13 cellular contexts compared by ENCODE assay signal in genomic region chr22:44413211-44413610, GRCh38.
DNase-seq lines count a peak whose midpoint lies in the region; ATAC-seq and TF ChIP-seq lines count a peak whose summit lies in the region.
"Had no signal": no experiment of that assay in that cellular context is flagged by ENCODE, and none has a peak within 500 bp of the region (broad histone marks: within the 10 kb centered on the region; RNA-seq: fewer than 3 reads in every experiment).

No MANE protein-coding gene starts in this region.

- H3K4me3 ChIP-seq in endodermal cell (ENCODE audit: low read length) (no peak overlapping the region), spleen (no peak overlapping the region), BE2C (ENCODE audit: low read depth, low read length) (no peak overlapping the region)
- H3K4me3 ChIP-seq: BLaER1 had no signal

- no peaks in the 10 kb centered on the region for H3K27me3 Mint-ChIP-seq in endodermal cell (ENCODE audit: insufficient read depth)
- peaks cover 8% of the 10 kb centered on the region for H3K27me3 Mint-ChIP-seq in nephron (ENCODE audit: low read depth)

- TF ChIP-seq CTCF in endodermal cell (conservative IDR thresholded peaks at IDR 0.05) (no peak), nephron (IDR thresholded peaks at IDR 0.05; ENCODE audit: unreplicated experiment in 3 of 3) (no peak), spleen (IDR thresholded peaks at IDR 0.05 in 8 of 11, conservative IDR thresholded peaks at IDR 0.05 in 3 of 11) (no peak), BE2C (IDR thresholded peaks at IDR 0.05; ENCODE audit: low read depth, low read length) (no peak)

- H3K9me3 Mint-ChIP-seq in endodermal cell (no peaks in the 10 kb centered on the region), nephron (peaks cover 6% of the 10 kb centered on the region)

- H3K9ac ChIP-seq in endodermal cell (ENCODE audit: extremely low read depth, low read length, poor library complexity, severe bottlenecking), result no peak overlapping the region
- H3K9ac ChIP-seq: BLaER1 had no signal

- intact Hi-C loops in spleen (cut with DNase I; ENCODE audit: low total_unique reads), result no loop called here

- H3K4me1 Mint-ChIP-seq in endodermal cell (peaks cover 6% of the 10 kb centered on the region), nephron (peaks cover 35% of the 10 kb centered on the region)
- H3K4me1 Mint-ChIP-seq: CD8-positive, alpha-beta memory T cell had no signal

- H3K27ac Mint-ChIP-seq in endodermal cell (no peak overlapping the region), nephron (peak overlapping the region in 2 of 3 experiments; percentile 39 to 64)

- no peaks in the 10 kb centered on the region for H3K36me3 ChIP-seq in endodermal cell (ENCODE audit: control insufficient read depth, insufficient read depth, low read length)
- H3K36me3 ChIP-seq in spleen, result no peaks in the 10 kb centered on the region
- H3K36me3 ChIP-seq in BE2C, result no peaks in the 10 kb centered on the region
- H3K36me3 ChIP-seq: BLaER1 had no signal

- H3K27me3 ChIP-seq in endodermal cell (ENCODE audit: control insufficient read depth, insufficient read depth, low read length, poor library complexity, severe bottlenecking) (no peaks in the 10 kb centered on the region), spleen (replicated peaks in 1 of 7) (peaks cover 0 to 35% (median 0%) of the 10 kb centered on the region in 7 donors), BE2C (peaks cover 21% of the 10 kb centered on the region)
- H3K27me3 ChIP-seq: BLaER1 had no signal

- H3K27ac ChIP-seq in endodermal cell (ENCODE audit: low read depth, low read length) (no peak overlapping the region), spleen (no peak overlapping the region)
- H3K27ac ChIP-seq: 22Rv1, BLaER1 had no signal

- H3K36me3 Mint-ChIP-seq in endodermal cell (ENCODE audit: low read depth), result no peaks in the 10 kb centered on the region
- no peaks in the 10 kb centered on the region for H3K36me3 Mint-ChIP-seq in nephron (ENCODE audit: low read depth)
- H3K36me3 Mint-ChIP-seq: CD8-positive, alpha-beta memory T cell had no signal

- no peak for TF ChIP-seq POLR2A in spleen (IDR thresholded peaks at IDR 0.05)

- peak; percentile 20 for DNase-seq in DMS53 (lab: John Stamatoyannopoulos, UW)
- no peak for DNase-seq in DMS53 treated with DMSO at 0.1 percent for 48 hours (lab: John Stamatoyannopoulos, UW; ENCODE audit: unreplicated experiment)
- peak; percentile 11 for DNase-seq in endodermal cell
- peak; percentile 25 for DNase-seq in spleen
- DNase-seq in NCI-H1105 (lab: John Stamatoyannopoulos, UW), result no peak
- no peak for DNase-seq in BE2C
- DNase-seq: Caco-2 had no signal

- WGBS in endodermal cell (ENCODE audit: insufficient coverage in 1 of 2, insufficient read length in 1 of 2), 2 experiments, result 93 to 94% methylated on average over 11 of the region's 11 CpGs
- 85 to 89% (median 88%) methylated on average over 11 of the region's 11 CpGs for WGBS in spleen, 5 donors

- H3K4me3 Mint-ChIP-seq in endodermal cell, result no peak overlapping the region
- H3K4me3 Mint-ChIP-seq in nephron, result peak overlapping the region in 1 of 3 experiments; percentile 10
- H3K4me3 Mint-ChIP-seq: CD8-positive, alpha-beta memory T cell had no signal

- ATAC-seq in HG02642 (IDR thresholded peaks at IDR 0.05; ENCODE audit: poor library complexity, unreplicated experiment), result no peak
- ATAC-seq: HCT116 had no signal

- H3K9me3 ChIP-seq in endodermal cell (ENCODE audit: control insufficient read depth, low read length) (no peaks in the 10 kb centered on the region), spleen (peaks cover 0 to 16% (median 5%) of the 10 kb centered on the region in 8 donors), BE2C (no peaks in the 10 kb centered on the region)

- no peaks in the 10 kb centered on the region for H3K4me1 ChIP-seq in endodermal cell (ENCODE audit: control insufficient read depth, insufficient read depth, low read length)
- H3K4me1 ChIP-seq in spleen, result no peaks in the 10 kb centered on the region
- no peaks in the 10 kb centered on the region for H3K4me1 ChIP-seq in BE2C
- H3K4me1 ChIP-seq: BLaER1, Caco-2 had no signal

Comparison
In these comparisons a context has a peak if more than half of its experiments do, and no peak if none do; other contexts are left out.
1. DNase-seq: peak in DMS53 (single experiment), endodermal cell (single experiment) and spleen (single experiment); none in DMS53 treated with DMSO at 0.1 percent for 48 hours (single experiment), NCI-H1105 (single experiment) and BE2C (single experiment).